In genomic region chr2:28751956-28752607, GRCh38 we compare ENCODE assay signal across 1 cellular context.
TF ChIP-seq lines count a peak whose summit lies in the region.

No MANE protein-coding gene starts in this region.

TF ChIP-seq in HepG2, 621 proteins besides CTCF, POLR2A, EP300 and RAD21 (continued from another document and continues in another):
- TF ChIP-seq, protein P1, sequence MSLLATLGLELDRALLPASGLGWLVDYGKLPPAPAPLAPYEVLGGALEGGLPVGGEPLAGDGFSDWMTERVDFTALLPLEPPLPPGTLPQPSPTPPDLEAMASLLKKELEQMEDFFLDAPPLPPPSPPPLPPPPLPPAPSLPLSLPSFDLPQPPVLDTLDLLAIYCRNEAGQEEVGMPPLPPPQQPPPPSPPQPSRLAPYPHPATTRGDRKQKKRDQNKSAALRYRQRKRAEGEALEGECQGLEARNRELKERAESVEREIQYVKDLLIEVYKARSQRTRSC (CRISPR knock-in tag; IDR thresholded peaks at IDR 0.05; ENCODE audit: low read depth): no peak
- TF ChIP-seq ZNF331 (CRISPR knock-in tag; IDR thresholded peaks at IDR 0.05) (no peak), EED (CRISPR knock-in tag; IDR thresholded peaks at IDR 0.05) (peak; percentile 21; the same call in 1 of the 2 replicates), HHEX (CRISPR knock-in tag; IDR thresholded peaks at IDR 0.05) (no peak), HMG20A (CRISPR knock-in tag; IDR thresholded peaks at IDR 0.05; ENCODE audit: borderline replicate concordance) (no peak; the same call in 1 of the 2 replicates), ZNF207 (IDR thresholded peaks at IDR 0.05; ENCODE audit: borderline replicate concordance) (no peak), NFKB2 (CRISPR knock-in tag; IDR thresholded peaks at IDR 0.05; ENCODE audit: borderline replicate concordance) (no peak; the same call in 1 of the 2 replicates), RBAK (CRISPR knock-in tag; IDR thresholded peaks at IDR 0.05) (no peak), YY1 (IDR thresholded peaks at IDR 0.05; ENCODE audit: insufficient read depth, insufficient replicate concordance, low read depth, low read length) (peak; percentile 95), PHF5A (CRISPR knock-in tag; IDR thresholded peaks at IDR 0.05; ENCODE audit: low read depth, unreplicated experiment) (no peak), SMC3 (IDR thresholded peaks at IDR 0.05; ENCODE audit: low read length) (no peak), ZNF180 (CRISPR knock-in tag; IDR thresholded peaks at IDR 0.05; ENCODE audit: borderline replicate concordance, low read depth) (no peak), SKI (IDR thresholded peaks at IDR 0.05; ENCODE audit: partially characterized antibody) (no peak), ZNF232 (CRISPR knock-in tag; IDR thresholded peaks at IDR 0.05; ENCODE audit: borderline replicate concordance) (no peak), HOXD1 (CRISPR knock-in tag; IDR thresholded peaks at IDR 0.05) (peak; percentile 76), SNAPC2 (CRISPR knock-in tag; IDR thresholded peaks at IDR 0.05) (0 out of 2 replicates have a peak, but pooled peaks have one; percentile 4), ZNF24 (IDR thresholded peaks at IDR 0.05) (no peak), ZNF253 (CRISPR knock-in tag; IDR thresholded peaks at IDR 0.05; ENCODE audit: borderline replicate concordance) (no peak), FOXC1 (CRISPR knock-in tag; IDR thresholded peaks at IDR 0.05; ENCODE audit: borderline replicate concordance) (peak; percentile 81; the same call in 1 of the 2 replicates), MXD1 (CRISPR knock-in tag; IDR thresholded peaks at IDR 0.05) (no peak), HOXA9 (CRISPR knock-in tag; IDR thresholded peaks at IDR 0.05; ENCODE audit: borderline replicate concordance) (no peak), ZNF598 (CRISPR knock-in tag; IDR thresholded peaks at IDR 0.05; ENCODE audit: borderline replicate concordance) (no peak), PPARG (CRISPR knock-in tag; conservative IDR thresholded peaks at IDR 0.05) (no peak), BCL3 (CRISPR knock-in tag; IDR thresholded peaks at IDR 0.05) (0 out of 2 replicates have a peak, but pooled peaks have one; percentile 2), RFXAP (CRISPR knock-in tag; IDR thresholded peaks at IDR 0.05; ENCODE audit: borderline replicate concordance) (peak; percentile 16; the same call in 1 of the 2 replicates), BRD4 (CRISPR knock-in tag; IDR thresholded peaks at IDR 0.05) (peak; percentile 93), ZNF101 (CRISPR knock-in tag; IDR thresholded peaks at IDR 0.05; ENCODE audit: borderline replicate concordance, low read depth) (no peak), ZMYM3 (CRISPR knock-in tag; IDR thresholded peaks at IDR 0.05) (0 out of 2 replicates have a peak, but pooled peaks have one; percentile 26), REL (CRISPR knock-in tag; conservative IDR thresholded peaks at IDR 0.05) (no peak), LCORL (IDR thresholded peaks at IDR 0.05) (no peak), LCORL (CRISPR knock-in tag; IDR thresholded peaks at IDR 0.05) (0 out of 2 replicates have a peak, but pooled peaks have one; percentile 37), ZNF224 (CRISPR knock-in tag; IDR thresholded peaks at IDR 0.05) (no peak), HMGA1 (CRISPR knock-in tag; conservative IDR thresholded peaks at IDR 0.05) (no peak), ZNF577 (CRISPR knock-in tag; IDR thresholded peaks at IDR 0.05; ENCODE audit: borderline replicate concordance, low read depth) (no peak), ZNF33B (CRISPR knock-in tag; IDR thresholded peaks at IDR 0.05) (no peak), ZNF790 (CRISPR knock-in tag; IDR thresholded peaks at IDR 0.05; ENCODE audit: borderline replicate concordance) (peak; percentile 82; the same call in 1 of the 2 replicates), ARID2 (CRISPR knock-in tag; IDR thresholded peaks at IDR 0.05; ENCODE audit: borderline replicate concordance) (no peak), KLF11 (CRISPR knock-in tag; IDR thresholded peaks at IDR 0.05) (no peak), NR3C1 (CRISPR knock-in tag; IDR thresholded peaks at IDR 0.05) (no peak), ZNF766 (CRISPR knock-in tag; IDR thresholded peaks at IDR 0.05; ENCODE audit: borderline replicate concordance) (no peak), PRPF4 (IDR thresholded peaks at IDR 0.05; ENCODE audit: low read depth, low read length, poor library complexity, severe bottlenecking) (no peak), HNRNPH1 (optimal IDR thresholded peaks at IDR 0.05; ENCODE audit: low read depth, low read length) (no peak), ZNF562 (CRISPR knock-in tag; IDR thresholded peaks at IDR 0.05; ENCODE audit: borderline replicate concordance) (no peak)
- TF ChIP-seq, protein P2, sequence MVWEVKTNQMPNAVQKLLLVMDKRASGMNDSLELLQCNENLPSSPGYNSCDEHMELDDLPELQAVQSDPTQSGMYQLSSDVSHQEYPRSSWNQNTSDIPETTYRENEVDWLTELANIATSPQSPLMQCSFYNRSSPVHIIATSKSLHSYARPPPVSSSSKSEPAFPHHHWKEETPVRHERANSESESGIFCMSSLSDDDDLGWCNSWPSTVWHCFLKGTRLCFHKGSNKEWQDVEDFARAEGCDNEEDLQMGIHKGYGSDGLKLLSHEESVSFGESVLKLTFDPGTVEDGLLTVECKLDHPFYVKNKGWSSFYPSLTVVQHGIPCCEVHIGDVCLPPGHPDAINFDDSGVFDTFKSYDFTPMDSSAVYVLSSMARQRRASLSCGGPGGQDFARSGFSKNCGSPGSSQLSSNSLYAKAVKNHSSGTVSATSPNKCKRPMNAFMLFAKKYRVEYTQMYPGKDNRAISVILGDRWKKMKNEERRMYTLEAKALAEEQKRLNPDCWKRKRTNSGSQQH (CRISPR knock-in tag; IDR thresholded peaks at IDR 0.05; ENCODE audit: low read depth): 0 out of 2 replicates have a peak, but pooled peaks have one; percentile 29
- TF ChIP-seq, protein P3, sequence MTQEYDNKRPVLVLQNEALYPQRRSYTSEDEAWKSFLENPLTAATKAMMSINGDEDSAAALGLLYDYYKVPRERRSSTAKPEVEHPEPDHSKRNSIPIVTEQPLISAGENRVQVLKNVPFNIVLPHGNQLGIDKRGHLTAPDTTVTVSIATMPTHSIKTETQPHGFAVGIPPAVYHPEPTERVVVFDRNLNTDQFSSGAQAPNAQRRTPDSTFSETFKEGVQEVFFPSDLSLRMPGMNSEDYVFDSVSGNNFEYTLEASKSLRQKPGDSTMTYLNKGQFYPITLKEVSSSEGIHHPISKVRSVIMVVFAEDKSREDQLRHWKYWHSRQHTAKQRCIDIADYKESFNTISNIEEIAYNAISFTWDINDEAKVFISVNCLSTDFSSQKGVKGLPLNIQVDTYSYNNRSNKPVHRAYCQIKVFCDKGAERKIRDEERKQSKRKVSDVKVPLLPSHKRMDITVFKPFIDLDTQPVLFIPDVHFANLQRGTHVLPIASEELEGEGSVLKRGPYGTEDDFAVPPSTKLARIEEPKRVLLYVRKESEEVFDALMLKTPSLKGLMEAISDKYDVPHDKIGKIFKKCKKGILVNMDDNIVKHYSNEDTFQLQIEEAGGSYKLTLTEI (CRISPR knock-in tag; conservative IDR thresholded peaks at IDR 0.05): no peak; the same call in 1 of the 2 replicates
- TF ChIP-seq, protein P4, sequence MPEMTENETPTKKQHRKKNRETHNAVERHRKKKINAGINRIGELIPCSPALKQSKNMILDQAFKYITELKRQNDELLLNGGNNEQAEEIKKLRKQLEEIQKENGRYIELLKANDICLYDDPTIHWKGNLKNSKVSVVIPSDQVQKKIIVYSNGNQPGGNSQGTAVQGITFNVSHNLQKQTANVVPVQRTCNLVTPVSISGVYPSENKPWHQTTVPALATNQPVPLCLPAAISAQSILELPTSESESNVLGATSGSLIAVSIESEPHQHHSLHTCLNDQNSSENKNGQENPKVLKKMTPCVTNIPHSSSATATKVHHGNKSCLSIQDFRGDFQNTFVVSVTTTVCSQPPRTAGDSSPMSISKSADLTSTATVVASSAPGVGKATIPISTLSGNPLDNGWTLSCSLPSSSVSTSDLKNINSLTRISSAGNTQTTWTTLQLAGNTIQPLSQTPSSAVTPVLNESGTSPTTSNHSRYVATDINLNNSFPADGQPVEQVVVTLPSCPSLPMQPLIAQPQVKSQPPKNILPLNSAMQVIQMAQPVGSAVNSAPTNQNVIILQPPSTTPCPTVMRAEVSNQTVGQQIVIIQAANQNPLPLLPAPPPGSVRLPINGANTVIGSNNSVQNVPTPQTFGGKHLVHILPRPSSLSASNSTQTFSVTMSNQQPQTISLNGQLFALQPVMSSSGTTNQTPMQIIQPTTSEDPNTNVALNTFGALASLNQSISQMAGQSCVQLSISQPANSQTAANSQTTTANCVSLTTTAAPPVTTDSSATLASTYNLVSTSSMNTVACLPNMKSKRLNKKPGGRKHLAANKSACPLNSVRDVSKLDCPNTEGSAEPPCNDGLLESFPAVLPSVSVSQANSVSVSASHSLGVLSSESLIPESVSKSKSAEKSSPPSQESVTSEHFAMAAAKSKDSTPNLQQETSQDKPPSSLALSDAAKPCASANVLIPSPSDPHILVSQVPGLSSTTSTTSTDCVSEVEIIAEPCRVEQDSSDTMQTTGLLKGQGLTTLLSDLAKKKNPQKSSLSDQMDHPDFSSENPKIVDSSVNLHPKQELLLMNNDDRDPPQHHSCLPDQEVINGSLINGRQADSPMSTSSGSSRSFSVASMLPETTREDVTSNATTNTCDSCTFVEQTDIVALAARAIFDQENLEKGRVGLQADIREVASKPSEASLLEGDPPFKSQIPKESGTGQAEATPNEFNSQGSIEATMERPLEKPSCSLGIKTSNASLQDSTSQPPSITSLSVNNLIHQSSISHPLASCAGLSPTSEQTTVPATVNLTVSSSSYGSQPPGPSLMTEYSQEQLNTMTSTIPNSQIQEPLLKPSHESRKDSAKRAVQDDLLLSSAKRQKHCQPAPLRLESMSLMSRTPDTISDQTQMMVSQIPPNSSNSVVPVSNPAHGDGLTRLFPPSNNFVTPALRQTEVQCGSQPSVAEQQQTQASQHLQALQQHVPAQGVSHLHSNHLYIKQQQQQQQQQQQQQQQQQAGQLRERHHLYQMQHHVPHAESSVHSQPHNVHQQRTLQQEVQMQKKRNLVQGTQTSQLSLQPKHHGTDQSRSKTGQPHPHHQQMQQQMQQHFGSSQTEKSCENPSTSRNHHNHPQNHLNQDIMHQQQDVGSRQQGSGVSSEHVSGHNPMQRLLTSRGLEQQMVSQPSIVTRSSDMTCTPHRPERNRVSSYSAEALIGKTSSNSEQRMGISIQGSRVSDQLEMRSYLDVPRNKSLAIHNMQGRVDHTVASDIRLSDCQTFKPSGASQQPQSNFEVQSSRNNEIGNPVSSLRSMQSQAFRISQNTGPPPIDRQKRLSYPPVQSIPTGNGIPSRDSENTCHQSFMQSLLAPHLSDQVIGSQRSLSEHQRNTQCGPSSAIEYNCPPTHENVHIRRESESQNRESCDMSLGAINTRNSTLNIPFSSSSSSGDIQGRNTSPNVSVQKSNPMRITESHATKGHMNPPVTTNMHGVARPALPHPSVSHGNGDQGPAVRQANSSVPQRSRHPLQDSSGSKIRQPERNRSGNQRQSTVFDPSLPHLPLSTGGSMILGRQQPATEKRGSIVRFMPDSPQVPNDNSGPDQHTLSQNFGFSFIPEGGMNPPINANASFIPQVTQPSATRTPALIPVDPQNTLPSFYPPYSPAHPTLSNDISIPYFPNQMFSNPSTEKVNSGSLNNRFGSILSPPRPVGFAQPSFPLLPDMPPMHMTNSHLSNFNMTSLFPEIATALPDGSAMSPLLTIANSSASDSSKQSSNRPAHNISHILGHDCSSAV (CRISPR knock-in tag; IDR thresholded peaks at IDR 0.05; ENCODE audit: borderline replicate concordance): no peak
- TF ChIP-seq, protein P5, sequence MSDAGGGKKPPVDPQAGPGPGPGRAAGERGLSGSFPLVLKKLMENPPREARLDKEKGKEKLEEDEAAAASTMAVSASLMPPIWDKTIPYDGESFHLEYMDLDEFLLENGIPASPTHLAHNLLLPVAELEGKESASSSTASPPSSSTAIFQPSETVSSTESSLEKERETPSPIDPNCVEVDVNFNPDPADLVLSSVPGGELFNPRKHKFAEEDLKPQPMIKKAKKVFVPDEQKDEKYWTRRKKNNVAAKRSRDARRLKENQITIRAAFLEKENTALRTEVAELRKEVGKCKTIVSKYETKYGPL (CRISPR knock-in tag; IDR thresholded peaks at IDR 0.05): 0 out of 2 replicates have a peak, but pooled peaks have one; percentile 60
- TF ChIP-seq, protein P6, sequence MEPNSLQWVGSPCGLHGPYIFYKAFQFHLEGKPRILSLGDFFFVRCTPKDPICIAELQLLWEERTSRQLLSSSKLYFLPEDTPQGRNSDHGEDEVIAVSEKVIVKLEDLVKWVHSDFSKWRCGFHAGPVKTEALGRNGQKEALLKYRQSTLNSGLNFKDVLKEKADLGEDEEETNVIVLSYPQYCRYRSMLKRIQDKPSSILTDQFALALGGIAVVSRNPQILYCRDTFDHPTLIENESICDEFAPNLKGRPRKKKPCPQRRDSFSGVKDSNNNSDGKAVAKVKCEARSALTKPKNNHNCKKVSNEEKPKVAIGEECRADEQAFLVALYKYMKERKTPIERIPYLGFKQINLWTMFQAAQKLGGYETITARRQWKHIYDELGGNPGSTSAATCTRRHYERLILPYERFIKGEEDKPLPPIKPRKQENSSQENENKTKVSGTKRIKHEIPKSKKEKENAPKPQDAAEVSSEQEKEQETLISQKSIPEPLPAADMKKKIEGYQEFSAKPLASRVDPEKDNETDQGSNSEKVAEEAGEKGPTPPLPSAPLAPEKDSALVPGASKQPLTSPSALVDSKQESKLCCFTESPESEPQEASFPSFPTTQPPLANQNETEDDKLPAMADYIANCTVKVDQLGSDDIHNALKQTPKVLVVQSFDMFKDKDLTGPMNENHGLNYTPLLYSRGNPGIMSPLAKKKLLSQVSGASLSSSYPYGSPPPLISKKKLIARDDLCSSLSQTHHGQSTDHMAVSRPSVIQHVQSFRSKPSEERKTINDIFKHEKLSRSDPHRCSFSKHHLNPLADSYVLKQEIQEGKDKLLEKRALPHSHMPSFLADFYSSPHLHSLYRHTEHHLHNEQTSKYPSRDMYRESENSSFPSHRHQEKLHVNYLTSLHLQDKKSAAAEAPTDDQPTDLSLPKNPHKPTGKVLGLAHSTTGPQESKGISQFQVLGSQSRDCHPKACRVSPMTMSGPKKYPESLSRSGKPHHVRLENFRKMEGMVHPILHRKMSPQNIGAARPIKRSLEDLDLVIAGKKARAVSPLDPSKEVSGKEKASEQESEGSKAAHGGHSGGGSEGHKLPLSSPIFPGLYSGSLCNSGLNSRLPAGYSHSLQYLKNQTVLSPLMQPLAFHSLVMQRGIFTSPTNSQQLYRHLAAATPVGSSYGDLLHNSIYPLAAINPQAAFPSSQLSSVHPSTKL (CRISPR knock-in tag; IDR thresholded peaks at IDR 0.05): peak; percentile 18; the same call in 1 of the 2 replicates
